8 cellular contexts compared by ENCODE assay signal in the genomic region with DNA sequence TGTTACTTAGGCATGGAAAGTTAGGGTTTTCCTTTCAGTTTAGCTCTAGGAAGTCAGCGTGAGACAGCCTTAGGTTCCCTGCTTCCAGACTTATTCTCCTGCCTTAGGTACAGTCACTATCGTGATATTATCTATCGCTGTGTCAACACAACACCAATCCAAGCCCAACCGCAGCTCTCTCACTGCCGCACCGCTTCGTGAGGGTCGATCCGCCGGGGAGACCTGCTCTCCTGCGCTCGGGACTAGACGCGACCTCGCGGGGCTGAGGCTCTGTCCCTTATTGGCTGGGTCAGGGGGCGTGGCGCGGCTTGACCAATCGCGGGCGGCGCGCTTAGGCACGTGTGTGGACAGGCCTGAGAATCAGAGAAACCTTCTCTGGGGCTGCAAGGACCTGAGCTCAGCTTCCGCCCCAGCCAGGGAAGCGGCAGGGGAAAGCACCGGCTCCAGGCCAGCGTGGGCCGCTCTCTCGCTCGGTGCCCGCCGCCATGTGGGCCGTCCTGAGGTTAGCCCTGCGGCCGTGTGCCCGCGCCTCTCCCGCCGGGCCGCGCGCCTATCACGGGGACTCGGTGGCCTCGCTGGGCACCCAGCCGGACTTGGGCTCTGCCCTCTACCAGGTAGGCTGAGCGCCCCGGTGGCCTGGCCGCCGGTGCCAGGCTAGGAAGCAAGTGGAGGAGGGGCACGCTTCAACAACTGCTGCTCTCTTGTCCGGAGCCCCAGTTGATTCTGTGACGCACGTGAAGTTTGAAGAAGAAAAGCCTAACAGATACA. TPM values are rescaled to one million over a fixed set of nuclear protein-coding genes. Genes with fewer than 3 reads are reported as not detected.
DNase-seq lines count a peak whose midpoint lies in the region; ATAC-seq, FAIRE-seq and TF ChIP-seq lines count a peak whose summit lies in the region.

A gene (plus strand): TSS at position 400 of the 768 bp plus-strand sequence. CDS start 86 bp downstream, at position 486.

- H3K27ac ChIP-seq in ascending aorta (peak within 1 kb of the TSS; percentile 89 to 92), right cardiac atrium (ENCODE audit: low read length) (peak within 1 kb of the TSS; percentile 75)

- H3K4me3 ChIP-seq in ascending aorta, result peak within 1 kb of the TSS; percentile 81 to 84
- peak within 1 kb of the TSS; percentile 76 for H3K4me3 ChIP-seq in right cardiac atrium (ENCODE audit: low read length)

- peak; percentile 73 for FAIRE-seq in urothelium cell line (lab: Jason Lieb, UNC)

- no peaks in the 10 kb centered on the region for H3K36me3 ChIP-seq in ascending aorta

- H3K27me3 ChIP-seq in ascending aorta (no peaks in the 10 kb centered on the region), right cardiac atrium (ENCODE audit: control insufficient read depth, insufficient read depth) (no peaks in the 10 kb centered on the region)

- no peak for TF ChIP-seq CTCF in ascending aorta (IDR thresholded peaks at IDR 0.05)

- intact Hi-C loops in T-helper 2 cell treated with Interferon-gamma antibody and Interleukin-4, amounts not matched to agents 100 ng/mL and 5 ng/mL, for 36 hours (cut with micrococcal nuclease), result loop anchor here (1.0 to 10.0 kb wide), 3 partner anchors 14 to 718 kb away; a partner anchor contains a TSS
- intact Hi-C loops in ascending aorta (cut with DNase I) (loop anchor here (2.0 to 10.0 kb wide), 3 partner anchors 130 to 718 kb away; a partner anchor contains a TSS), right cardiac atrium (cut with DNase I) (no loop called here)

- DNase-seq in NCI-H1930 (lab: John Stamatoyannopoulos, UW), result peak; percentile 74 to 75
- DNase-seq in ascending aorta (ENCODE audit: low spot score in 2 of 2), result peak; percentile 91 to 99
- DNase-seq in right cardiac atrium, result peak; percentile 98 to 99 (median 99)
- peak; percentile 88 for DNase-seq in pulmonary artery endothelial cell (ENCODE audit: low read depth, low spot score)
- peak; percentile 97 for DNase-seq in urothelium cell line (ENCODE audit: low spot score)

- peak; percentile 97 for TF ChIP-seq POLR2A in GM18505 (IDR thresholded peaks at IDR 0.05; ENCODE audit: borderline replicate concordance, extremely low read depth, insufficient read depth, insufficient read length)

- H3K9me3 ChIP-seq in ascending aorta (no peaks in the 10 kb centered on the region), right cardiac atrium (ENCODE audit: control insufficient read depth, low read length) (no peaks in the 10 kb centered on the region)

- under 1% methylated on average over 56 of the region's 56 CpGs for WGBS in right cardiac atrium

- peak; percentile 95 for ATAC-seq in GM18505 (IDR thresholded peaks at IDR 0.05; ENCODE audit: unreplicated experiment)
- ATAC-seq in HG02970 (IDR thresholded peaks at IDR 0.05; ENCODE audit: low FRiP score, unreplicated experiment), result peak; percentile 94
- peak; percentile 100 for ATAC-seq in right cardiac atrium

- H3K4me1 ChIP-seq in ascending aorta (peaks cover 0 to 13% of the 10 kb centered on the region in 2 donors), right cardiac atrium (ENCODE audit: control insufficient read depth, insufficient read depth, low read length) (peaks cover 6% of the 10 kb centered on the region)

RNA-seq across cellular contexts. Expression of the gene that starts here (rescaled TPM):
- total RNA-seq in T-helper 2 cell treated with Interferon-gamma antibody and Interleukin-4, amounts not matched to agents 100 ng/mL and 5 ng/mL, for 36 hours, result 43.1 and 47.0 TPM in 2 replicates
- total RNA-seq in ascending aorta (13.8 TPM), right cardiac atrium (10 to 100 TPM; 47.1 to 71.8 (median 53.3) TPM), pulmonary artery endothelial cell (26.7 and 28.9 TPM in 2 replicates)
- 52.0 TPM for polyA plus RNA-seq in right cardiac atrium

Comparison
In these comparisons a context has a peak if more than half of its experiments do, and no peak if none do; other contexts are left out.
1. Peak in every context shown above with its lines: DNase-seq, ATAC-seq, H3K4me3 ChIP-seq and H3K27ac ChIP-seq.
2. intact Hi-C loops: an anchor here in T-helper 2 cell treated with Interferon-gamma antibody and Interleukin-4, amounts not matched to agents 100 ng/mL and 5 ng/mL, for 36 hours (1.0 to 10.0 kb wide) and ascending aorta (2.0 to 10.0 kb wide); none called in right cardiac atrium.